In the genomic region with DNA sequence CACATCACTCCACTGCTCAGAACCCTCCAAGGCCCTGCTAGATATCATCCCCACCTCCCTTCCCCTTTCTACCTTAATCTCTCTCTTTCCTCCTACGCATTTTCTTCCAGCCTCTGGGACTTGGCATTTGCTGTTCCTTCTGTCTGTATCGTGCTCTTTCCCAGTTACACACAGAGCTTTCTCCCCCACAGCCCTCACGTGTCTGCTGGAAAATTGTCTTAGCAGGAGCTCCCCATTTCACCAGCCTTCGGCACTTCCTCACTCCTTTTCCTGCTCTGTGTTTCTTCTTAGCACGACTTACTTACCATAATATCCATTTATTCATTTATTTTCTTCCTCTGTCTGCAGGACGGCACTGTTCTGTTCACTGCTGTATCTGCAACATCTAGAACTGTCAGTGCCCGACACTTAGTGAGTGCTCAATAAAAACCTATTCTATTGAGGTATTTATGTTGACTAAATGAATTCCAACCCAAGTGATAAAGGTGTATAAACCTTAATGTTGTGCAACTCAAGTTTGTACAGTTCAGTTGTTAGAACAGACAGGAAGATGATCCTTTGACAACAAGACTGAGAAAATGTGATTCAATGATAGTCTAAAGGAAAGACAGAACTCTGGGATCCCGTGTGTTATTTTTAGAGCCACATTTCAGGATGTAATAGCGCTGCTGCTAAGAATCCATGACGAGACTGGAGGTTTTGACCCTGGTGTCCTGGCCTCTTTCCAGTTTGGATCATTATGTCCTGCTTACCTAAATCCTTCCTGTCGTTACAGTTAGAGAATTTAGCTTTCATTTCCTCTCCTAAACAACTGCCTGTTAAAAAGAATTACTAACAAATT, we compare ENCODE assay signal across 13 cellular contexts.
DNase-seq lines count a peak whose midpoint lies in the region; ATAC-seq and TF ChIP-seq lines count a peak whose summit lies in the region.
"Had no signal": no experiment of that assay in that cellular context is flagged by ENCODE, and none has a peak within 500 bp of the region (broad histone marks: within the 10 kb centered on the region; RNA-seq: fewer than 3 reads in every experiment).

No MANE protein-coding gene starts in this region.

- TF ChIP-seq CTCF in esophagus muscularis mucosa (IDR thresholded peaks at IDR 0.05) (no peak), lower lobe of right lung (IDR thresholded peaks at IDR 0.05) (no peak), vagina (IDR thresholded peaks at IDR 0.05) (no peak)

- H3K27ac ChIP-seq in esophagus muscularis mucosa (replicated peaks in 1 of 4) (peak overlapping the region; percentile 54 to 73 (median 57)), lower lobe of right lung (peak overlapping the region; percentile 63), vagina (peak overlapping the region; percentile 0)

- peaks cover 22 to 44% (median 33%) of the 10 kb centered on the region in 4 donors for H3K4me1 ChIP-seq in esophagus muscularis mucosa
- peaks cover 30% of the 10 kb centered on the region for H3K4me1 ChIP-seq in lower lobe of right lung
- peaks cover 6% of the 10 kb centered on the region for H3K4me1 ChIP-seq in vagina

- no peak for DNase-seq in Right ventricle myocardium inferior (ENCODE audit: missing footprints)
- DNase-seq in cardiac septum (ENCODE audit: low spot score), result no peak
- DNase-seq in esophagus muscularis mucosa (ENCODE audit: extremely low spot score), result no peak
- no peak for DNase-seq in lower lobe of right lung
- no peak for DNase-seq in vagina (ENCODE audit: extremely low spot score in 2 of 2)
- DNase-seq in dedifferentiated amniotic fluid mesenchymal stem cell (ENCODE audit: extremely low spot score), result no peak
- no peak for DNase-seq in activated naive CD4-positive, alpha-beta T cell treated with Interleukin-2 at 50 U/mL for 16 hours
- no peak for DNase-seq in retina
- DNase-seq: activated CD8-positive, alpha-beta memory T cell treated with anti-CD3 and anti-CD28 coated beads, Interleukin-2, amount 10 ng/mL, durations not matched to agents 7 days and 5 days; AML-193; hypothalamus; NCI-H510A had no signal

- TF ChIP-seq EP300 in esophagus muscularis mucosa (IDR thresholded peaks at IDR 0.05), result no peak

- no peak for TF ChIP-seq POLR2A in esophagus muscularis mucosa (IDR thresholded peaks at IDR 0.05; ENCODE audit: low read depth)
- no peak for TF ChIP-seq POLR2A in vagina (IDR thresholded peaks at IDR 0.05)

- H3K4me3 ChIP-seq in esophagus muscularis mucosa (no peak overlapping the region), lower lobe of right lung (no peak overlapping the region), vagina (no peak overlapping the region)
- H3K4me3 ChIP-seq: K562 had no signal

- intact Hi-C loops in Right ventricle myocardium inferior (cut with DNase I), result loop anchor here (10.0 kb wide), 1 partner anchor 369 kb away; no protein-coding TSS in a partner anchor
- intact Hi-C loops in cardiac septum (cut with DNase I), result loop anchor here (5.0 to 10.0 kb wide), 2 partner anchors 42 to 79 kb away; no protein-coding TSS in a partner anchor
- intact Hi-C loops in esophagus muscularis mucosa (cut with DNase I), result loop anchor here (10.0 kb wide), 1 partner anchor 119 kb away; no protein-coding TSS in a partner anchor
- intact Hi-C loops in lower lobe of right lung (cut with DNase I), result no loop called here
- intact Hi-C loops in vagina (cut with DNase I), result loop anchor here (10.0 kb wide), 1 partner anchor 489 kb away; no protein-coding TSS in a partner anchor

- H3K36me3 ChIP-seq in esophagus muscularis mucosa (peaks cover 0 to under 1% (median 0%) of the 10 kb centered on the region in 4 donors), lower lobe of right lung (no peaks in the 10 kb centered on the region), vagina (no peaks in the 10 kb centered on the region)

- ATAC-seq in Right ventricle myocardium inferior (peak; percentile 59), lower lobe of right lung (no peak)
- ATAC-seq: activated CD8-positive, alpha-beta memory T cell treated with anti-CD3 and anti-CD28 coated beads, Interleukin-2, amount 10 ng/mL, durations not matched to agents 7 days and 5 days; K562 had no signal

- no peaks in the 10 kb centered on the region for H3K27me3 ChIP-seq in esophagus muscularis mucosa
- H3K27me3 ChIP-seq in lower lobe of right lung (ENCODE audit: low read depth), result no peaks in the 10 kb centered on the region
- H3K27me3 ChIP-seq in vagina, result no peaks in the 10 kb centered on the region

- 45% methylated on average over 11 of the region's 11 CpGs for WGBS in esophagus muscularis mucosa

- H3K9me3 ChIP-seq in esophagus muscularis mucosa, result no peaks in the 10 kb centered on the region
- no peaks in the 10 kb centered on the region for H3K9me3 ChIP-seq in lower lobe of right lung
- H3K9me3 ChIP-seq in vagina, result no peaks in the 10 kb centered on the region

Comparison
In these comparisons a context has a peak if more than half of its experiments do, and no peak if none do; other contexts are left out.
1. H3K27ac ChIP-seq: peak in every context shown above with its lines; median percentile 63 in lower lobe of right lung; 57 in esophagus muscularis mucosa; 0 in vagina.